In genomic region chr5:14879393-14879792, GRCh38 we compare ENCODE assay signal across 23 cellular contexts. TPM values are rescaled to one million over a fixed set of nuclear protein-coding genes. Genes with fewer than 3 reads are reported as not detected.
A peak's percentile ranks its signal among the peaks of the same experiment; 100 is the strongest.
DNase-seq lines count a peak whose midpoint lies in the region; ATAC-seq, FAIRE-seq and TF ChIP-seq lines count a peak whose summit lies in the region.
"Had no signal": no experiment of that assay in that cellular context is flagged by ENCODE, and none has a peak within 500 bp of the region (broad histone marks: within the 10 kb centered on the region; RNA-seq: fewer than 3 reads in every experiment).

No MANE protein-coding gene starts in this region.

- no peaks in the 10 kb centered on the region for H3K4me1 Mint-ChIP-seq in effector memory CD8-positive, alpha-beta T cell (ENCODE audit: low read depth in 2 of 2)

- POLR2A ChIA-PET in PC-3 (lab: Charles Lee; ENCODE audit: unreplicated experiment) = no interaction called here

- H3K27me3 Mint-ChIP-seq in effector memory CD8-positive, alpha-beta T cell = peaks cover 15 to 50% of the 10 kb centered on the region in 2 donors

- no peak overlapping the region for H2AFZ ChIP-seq in PC-3 (ENCODE audit: low read length)

- H3K9me3 ChIP-seq in PC-3 (ENCODE audit: low read length) (no peaks in the 10 kb centered on the region), adrenal gland (replicated peaks in 1 of 3) (no peaks in the 10 kb centered on the region)
- H3K9me3 ChIP-seq: A549, SK-N-SH had no signal

- H3K36me3 ChIP-seq in PC-3 (ENCODE audit: low read depth, low read length) = no peaks in the 10 kb centered on the region
- H3K36me3 ChIP-seq in adrenal gland (replicated peaks in 1 of 2) = no peaks in the 10 kb centered on the region

- no peaks in the 10 kb centered on the region for H3K36me3 Mint-ChIP-seq in effector memory CD8-positive, alpha-beta T cell (ENCODE audit: insufficient read depth)
- H3K36me3 Mint-ChIP-seq: CD4-positive, alpha-beta memory T cell; IgD-negative memory B cell had no signal

- TF ChIP-seq POLR2A in adrenal gland (IDR thresholded peaks at IDR 0.05) (no peak), GM12892 (IDR thresholded peaks at IDR 0.05; ENCODE audit: low read depth, low read length) (no peak)

- no peak overlapping the region for H3K9ac ChIP-seq in PC-3 (ENCODE audit: low read length)
- H3K9ac ChIP-seq: SK-N-SH had no signal

- H3K4me3 Mint-ChIP-seq in effector memory CD8-positive, alpha-beta T cell = no peak overlapping the region
- H3K4me3 Mint-ChIP-seq: CD4-positive, alpha-beta memory T cell; H9; IgD-negative memory B cell; T-helper 17 cell had no signal

- no peaks in the 10 kb centered on the region for H3K9me2 ChIP-seq in PC-3 (replicated peaks; ENCODE audit: low read length)
- H3K9me2 ChIP-seq: SK-N-SH had no signal

- ATAC-seq in PC-3 = peak; percentile 51; the same call in 1 of the 2 replicates
- no peak for ATAC-seq in effector memory CD8-positive, alpha-beta T cell (replicated peaks)
- ATAC-seq: A549, Panc1, T-helper 17 cell had no signal

- H3F3A ChIP-seq in PC-3 (ENCODE audit: low read length, unreplicated experiment) = no peaks in the 10 kb centered on the region

- no peaks in the 10 kb centered on the region for H3K79me2 ChIP-seq in PC-3 (ENCODE audit: low read length)

- H3K9me3 Mint-ChIP-seq in effector memory CD8-positive, alpha-beta T cell = no peaks in the 10 kb centered on the region
- H3K9me3 Mint-ChIP-seq: CD4-positive, alpha-beta memory T cell had no signal

- no peak overlapping the region for H3K4me2 ChIP-seq in PC-3 (ENCODE audit: low read length)
- H3K4me2 ChIP-seq: SK-N-SH had no signal

- H3K4me3 ChIP-seq in PC-3 (ENCODE audit: low read length) (no peak overlapping the region), adrenal gland (no peak overlapping the region)
- H3K4me3 ChIP-seq: A549 had no signal

- no peak for FAIRE-seq in GM12892 (lab: Jason Lieb, UNC)
- FAIRE-seq: A549, GM12891, GM19239 had no signal

- BruUV-seq in PC-3 (replicated peaks; lab: Mats Ljungman, UMichigan) = no TSS peak

- H4K20me1 ChIP-seq in PC-3 (ENCODE audit: low read length) = no peaks in the 10 kb centered on the region

- TF ChIP-seq CTCF in PC-3 (conservative IDR thresholded peaks at IDR 0.05; ENCODE audit: low read depth, low read length) = no peak
- TF ChIP-seq CTCF in adrenal gland (IDR thresholded peaks at IDR 0.05) = no peak

- DNase-seq in Daoy (ENCODE audit: low read depth) (peak; percentile 44), HCEC 1CT (peak; percentile 11), PC-3 (peak; percentile 46), NCI-H2029 (lab: John Stamatoyannopoulos, UW) (no peak), adrenal gland (no peak), SKM-1 treated with dmso at 0.1 percent for 144 hours (lab: John Stamatoyannopoulos, UW; ENCODE audit: unreplicated experiment) (no peak), GM12892 (ENCODE audit: insufficient read length) (no peak)
- DNase-seq in effector memory CD8-positive, alpha-beta T cell = no peak
- DNase-seq: C1 segment of cervical spinal cord; CD4-positive, alpha-beta memory T cell; COR-L47; DMS53; GDM1; H9; NCI-H2029 treated with DMSO at 0.1 percent for 48 hours; NCI-H69; SK-N-SH; T-helper 17 cell had no signal

- H3K27ac ChIP-seq in PC-3 (ENCODE audit: low read length) (no peak overlapping the region), adrenal gland (no peak overlapping the region)

- H3K27me3 ChIP-seq in PC-3 (ENCODE audit: low read length) = 0 out of 2 replicates have a peak, but pooled peaks cover 8% of the 10 kb centered on the region
- no peaks in the 10 kb centered on the region for H3K27me3 ChIP-seq in adrenal gland

- peaks cover 17% of the 10 kb centered on the region for H3K4me1 ChIP-seq in PC-3 (ENCODE audit: insufficient read depth, low read length)
- H3K4me1 ChIP-seq in adrenal gland (replicated peaks in 1 of 2) = no peaks in the 10 kb centered on the region

- intact Hi-C loops in PC-3 (cut with micrococcal nuclease) (no loop called here), adrenal gland (cut with DNase I) (loop anchor here in 1 of 2 donors (10.0 kb wide), 1 partner anchor 125 kb away; no protein-coding TSS in a partner anchor)

- H3K27ac Mint-ChIP-seq in effector memory CD8-positive, alpha-beta T cell = peak overlapping the region; percentile 30 to 46
- H3K27ac Mint-ChIP-seq: H9, IgD-negative memory B cell, T-helper 17 cell had no signal

- CTCF ChIA-PET in PC-3 (lab: Charles Lee) = interaction anchor here (0.7 kb wide), 1 partner anchor 226 kb away, joined by 14 read pairs; no protein-coding TSS in a partner anchor

- WGBS in adrenal gland, 4 donors = 62 to 82% (median 77%) methylated on average over 2 of the region's 2 CpGs

RNA-seq across cellular contexts. Expression of gene ANKH, which starts 7.8 kb away (rescaled TPM):
- 14.4 and 27.2 TPM in 2 replicates for total RNA-seq in Daoy (2014; rRNA removed; shearing (Covaris generic))
- total RNA-seq in PC-3 (2014; rRNA removed) = 10.9 and 11.6 TPM in 2 replicates
- total RNA-seq in adrenal gland = 10 to 100 TPM; 27.4 to 45.6 (median 34.4) TPM
- 10 to 100 TPM; 15.0 to 17.5 (median 15.2) TPM for polyA plus RNA-seq in adrenal gland
- polyA plus RNA-seq in GM12892 (2012; ENCODE audit: missing spikeins) = 7.6 TPM

Comparison
In these comparisons a context has a peak if more than half of its experiments do, and no peak if none do; other contexts are left out.
1. DNase-seq: peak in Daoy (single experiment), HCEC 1CT (single experiment) and PC-3 (single experiment); none in effector memory CD8-positive, alpha-beta T cell (0 of 3), NCI-H2029 (single experiment), adrenal gland (0 of 7), SKM-1 treated with dmso at 0.1 percent for 144 hours (single experiment) and GM12892 (single experiment).